In the genomic region with DNA sequence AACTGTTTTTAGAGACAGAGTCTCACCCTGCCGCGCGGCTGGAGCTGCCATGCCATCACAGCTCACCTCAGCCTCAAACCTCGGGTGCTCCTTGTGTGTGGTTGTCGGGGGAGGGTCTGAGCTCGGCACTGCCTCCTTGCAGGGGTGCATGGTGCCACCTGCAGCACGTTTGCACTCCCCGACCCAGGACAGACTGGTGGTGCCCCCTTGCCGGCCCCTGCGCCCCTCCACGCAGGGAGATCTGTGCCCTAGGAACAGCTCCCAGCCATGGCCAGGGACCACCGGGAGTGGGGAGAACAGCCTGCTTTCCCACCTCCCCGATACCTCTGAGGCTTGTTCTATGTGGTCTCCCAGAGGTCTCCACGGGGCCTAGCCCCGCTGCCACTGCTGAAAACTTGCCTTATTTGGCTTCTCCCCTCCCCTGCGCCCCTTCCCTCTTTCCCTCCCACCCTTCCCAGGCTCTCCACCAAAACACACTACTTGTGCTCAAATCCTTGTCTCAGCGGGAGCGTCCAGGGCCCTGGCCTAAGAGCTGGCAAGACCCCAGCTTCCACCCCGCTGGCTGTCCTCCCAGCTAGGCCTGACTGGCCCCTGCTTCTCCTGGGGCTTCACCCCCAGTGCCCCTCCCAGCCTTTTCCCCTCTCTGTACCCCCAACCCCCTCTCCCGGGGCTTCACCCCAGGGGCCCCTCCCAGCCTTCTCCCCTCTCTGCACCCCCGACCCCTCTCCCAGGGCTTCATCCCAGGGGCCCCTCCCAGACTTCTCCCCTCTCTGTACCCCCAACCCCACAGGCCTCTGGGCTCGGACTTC, we compare ENCODE assay signal across 1 cellular context.
TF ChIP-seq lines count a peak whose summit lies in the region.

No MANE protein-coding gene starts in this region.

TF ChIP-seq in WTC11, 78 proteins besides CTCF, POLR2A, EP300 and RAD21 (continued from another document):
- TF ChIP-seq, protein P1, sequence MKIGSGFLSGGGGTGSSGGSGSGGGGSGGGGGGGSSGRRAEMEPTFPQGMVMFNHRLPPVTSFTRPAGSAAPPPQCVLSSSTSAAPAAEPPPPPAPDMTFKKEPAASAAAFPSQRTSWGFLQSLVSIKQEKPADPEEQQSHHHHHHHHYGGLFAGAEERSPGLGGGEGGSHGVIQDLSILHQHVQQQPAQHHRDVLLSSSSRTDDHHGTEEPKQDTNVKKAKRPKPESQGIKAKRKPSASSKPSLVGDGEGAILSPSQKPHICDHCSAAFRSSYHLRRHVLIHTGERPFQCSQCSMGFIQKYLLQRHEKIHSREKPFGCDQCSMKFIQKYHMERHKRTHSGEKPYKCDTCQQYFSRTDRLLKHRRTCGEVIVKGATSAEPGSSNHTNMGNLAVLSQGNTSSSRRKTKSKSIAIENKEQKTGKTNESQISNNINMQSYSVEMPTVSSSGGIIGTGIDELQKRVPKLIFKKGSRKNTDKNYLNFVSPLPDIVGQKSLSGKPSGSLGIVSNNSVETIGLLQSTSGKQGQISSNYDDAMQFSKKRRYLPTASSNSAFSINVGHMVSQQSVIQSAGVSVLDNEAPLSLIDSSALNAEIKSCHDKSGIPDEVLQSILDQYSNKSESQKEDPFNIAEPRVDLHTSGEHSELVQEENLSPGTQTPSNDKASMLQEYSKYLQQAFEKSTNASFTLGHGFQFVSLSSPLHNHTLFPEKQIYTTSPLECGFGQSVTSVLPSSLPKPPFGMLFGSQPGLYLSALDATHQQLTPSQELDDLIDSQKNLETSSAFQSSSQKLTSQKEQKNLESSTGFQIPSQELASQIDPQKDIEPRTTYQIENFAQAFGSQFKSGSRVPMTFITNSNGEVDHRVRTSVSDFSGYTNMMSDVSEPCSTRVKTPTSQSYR (CRISPR knock-in tag; IDR thresholded peaks at IDR 0.05) = 0 out of 2 replicates have a peak, but pooled peaks have one; percentile 33
- TF ChIP-seq CREB1 (CRISPR knock-in tag; IDR thresholded peaks at IDR 0.05) = no peak
- TF ChIP-seq OVOL2 (CRISPR knock-in tag; IDR thresholded peaks at IDR 0.05; ENCODE audit: borderline replicate concordance) = no peak
